9 cellular contexts compared by ENCODE assay signal in genomic region chr10:102396751-102397151, GRCh38. TPM values are rescaled to one million over a fixed set of nuclear protein-coding genes. Genes with fewer than 3 reads are reported as not detected.
DNase-seq lines count a peak whose midpoint lies in the region; ATAC-seq and TF ChIP-seq lines count a peak whose summit lies in the region.
"Had no signal": no experiment of that assay in that cellular context is flagged by ENCODE, and none has a peak within 500 bp of the region (broad histone marks: within the 10 kb centered on the region; RNA-seq: fewer than 3 reads in every experiment).

No MANE protein-coding gene starts in this region.

- H4K20me1 ChIP-seq in IMR-90 (ENCODE audit: insufficient read depth, low read length): peaks cover 3% of the 10 kb centered on the region; the same call in 1 of the 2 replicates
- H4K20me1 ChIP-seq in neural progenitor cell (ENCODE audit: low read depth): peaks cover 3% of the 10 kb centered on the region

- H3K4me3 Mint-ChIP-seq in CD14-positive monocyte (peak overlapping the region; percentile 91 to 95), neural progenitor cell (peak overlapping the region; percentile 89)

- no peak overlapping the region for H4K5ac ChIP-seq in IMR-90 (ENCODE audit: low read depth, low read length)

- H3K9ac ChIP-seq in IMR-90 (ENCODE audit: low read depth, low read length) (no peak overlapping the region), colonic mucosa (ENCODE audit: low read depth in 2 of 2, low read length in 2 of 2) (peak overlapping the region; percentile 74 to 95), neural progenitor cell (no peak overlapping the region)

- H3K9me3 Mint-ChIP-seq in CD14-positive monocyte (no peaks in the 10 kb centered on the region), neural progenitor cell (no peaks in the 10 kb centered on the region)

- intact Hi-C loops in CD14-positive monocyte (cut with micrococcal nuclease) (loop anchor here (10.0 kb wide), 2 partner anchors 78 to 188 kb away; no protein-coding TSS in a partner anchor), IMR-90 (cut with micrococcal nuclease) (loop anchor here (5.0 to 10.0 kb wide), 2 partner anchors 186 to 248 kb away; partner anchors contain the start of gene TRIM8), colonic mucosa (cut with DNase I) (loop anchor here (5.0 to 10.0 kb wide), 2 partner anchors 169 to 198 kb away; partner anchors contain the start of gene ELOVL3)

- H3K4me1 ChIP-seq in IMR-90 (ENCODE audit: control insufficient read depth, insufficient read depth, low read length): peaks cover 15% of the 10 kb centered on the region
- H3K4me1 ChIP-seq in colonic mucosa: peaks cover 11% of the 10 kb centered on the region
- peaks cover 8% of the 10 kb centered on the region for H3K4me1 ChIP-seq in neural progenitor cell

- TF ChIP-seq RAD21 in IMR-90 (IDR thresholded peaks at IDR 0.05; ENCODE audit: low read length): no peak

- no peak overlapping the region for H4K91ac ChIP-seq in IMR-90 (ENCODE audit: insufficient read depth, low read depth, low read length)

- ATAC-seq in IMR-90 (ENCODE audit: low read depth) (no peak), HG03159 (IDR thresholded peaks at IDR 0.05; ENCODE audit: unreplicated experiment) (no peak), GM21786 (IDR thresholded peaks at IDR 0.05; ENCODE audit: unreplicated experiment) (no peak)

- no peak overlapping the region for H4K8ac ChIP-seq in IMR-90 (ENCODE audit: low read depth in 2 of 2, low read length in 2 of 2)

- peaks cover 26 to 38% of the 10 kb centered on the region in 2 experiments for H3K79me1 ChIP-seq in IMR-90 (ENCODE audit: low read depth in 1 of 2, low read length in 2 of 2)

- peaks cover 10% of the 10 kb centered on the region for H3K9me1 ChIP-seq in IMR-90 (ENCODE audit: insufficient read depth, low read length)

- H2AFZ ChIP-seq in IMR-90 (replicated peaks; ENCODE audit: low read length, poor library complexity): no peak overlapping the region
- H2AFZ ChIP-seq in neural progenitor cell (replicated peaks): no peak overlapping the region

- H3K9me3 ChIP-seq in IMR-90 (ENCODE audit: control insufficient read depth, insufficient read depth, low read length) (no peaks in the 10 kb centered on the region), colonic mucosa (no peaks in the 10 kb centered on the region), neural progenitor cell (ENCODE audit: low read depth) (no peaks in the 10 kb centered on the region)

- H2BK20ac ChIP-seq in IMR-90 (ENCODE audit: low read depth, low read length): no peak overlapping the region

- H2BK15ac ChIP-seq in IMR-90 (ENCODE audit: low read depth, low read length): no peak overlapping the region

- H2AK5ac ChIP-seq in IMR-90 (ENCODE audit: low read depth, low read length): no peak overlapping the region; the same call in 1 of the 2 replicates

- no peak overlapping the region for H2BK120ac ChIP-seq in IMR-90 (ENCODE audit: low read depth, low read length)

- H3K27me3 ChIP-seq in IMR-90 (ENCODE audit: control insufficient read depth, insufficient read depth, low read length): no peaks in the 10 kb centered on the region
- no peaks in the 10 kb centered on the region for H3K27me3 ChIP-seq in colonic mucosa
- peaks cover 49% of the 10 kb centered on the region for H3K27me3 ChIP-seq in neural progenitor cell

- CTCF ChIA-PET in IMR-90 (lab: Yijun Ruan, JAX): no interaction called here

- H2AK9ac ChIP-seq in IMR-90 (replicated peaks; ENCODE audit: low read depth, low read length, poor library complexity): peak overlapping the region; percentile 47

- no peak overlapping the region for H3K18ac ChIP-seq in IMR-90 (ENCODE audit: low read depth, low read length)

- H3K23ac ChIP-seq in IMR-90 (ENCODE audit: low read depth, low read length): no peak overlapping the region

- WGBS in IMR-90 (ENCODE audit: extremely low coverage in 2 of 2, insufficient read length in 1 of 2), 2 experiments: 91% methylated on average over 4 of the region's 10 CpGs; no CpG with 5 or more reads in 1 of the 2 experiments

- no peak for TF ChIP-seq POLR2A in IMR-90 (IDR thresholded peaks at IDR 0.05; ENCODE audit: low read depth, low read length)

- H3K79me2 ChIP-seq in neural progenitor cell (ENCODE audit: low read depth): no peaks in the 10 kb centered on the region

- dilution Hi-C loops in IMR-90 (cut with HindIII; ENCODE audit: low sequenced_read_pairs, unreplicated experiment): no loop called here

- TF ChIP-seq CTCF in CD14-positive monocyte (IDR thresholded peaks at IDR 0.05) (no peak), IMR-90 (conservative IDR thresholded peaks at IDR 0.05; ENCODE audit: low read depth, low read length) (no peak), colonic mucosa (IDR thresholded peaks at IDR 0.05) (no peak), neural progenitor cell (IDR thresholded peaks at IDR 0.05) (no peak)

- POLR2A ChIA-PET in IMR-90 (lab: Charles Lee; ENCODE audit: unreplicated experiment): no interaction called here

- DNase-seq in CD14-positive monocyte (ENCODE audit: low spot score) (no peak), IMR-90 (no peak), colonic mucosa (no peak), neural progenitor cell (ENCODE audit: low spot score) (no peak), DMS79 (lab: John Stamatoyannopoulos, UW) (no peak), NCI-H146 treated with DMSO at 0.1 percent for 48 hours (lab: John Stamatoyannopoulos, UW; ENCODE audit: unreplicated experiment) (no peak)
- DNase-seq: NCI-H2081 had no signal

- H3K14ac ChIP-seq in IMR-90 (replicated peaks; ENCODE audit: low read depth, low read length): peak overlapping the region; percentile 92; the same call in 1 of the 2 replicates

- peaks cover 39% of the 10 kb centered on the region for H3K4me1 Mint-ChIP-seq in CD14-positive monocyte
- H3K4me1 Mint-ChIP-seq in neural progenitor cell: peaks cover 32% of the 10 kb centered on the region

- no peak overlapping the region for H2BK5ac ChIP-seq in IMR-90 (ENCODE audit: low read depth, low read length, poor library complexity, severe bottlenecking)

- H3K56ac ChIP-seq in IMR-90 (ENCODE audit: extremely low read depth, insufficient read depth, low read length): no peak overlapping the region

- H3K27ac ChIP-seq in IMR-90 (ENCODE audit: insufficient read depth, low read length) (no peak overlapping the region; the same call in 1 of the 2 replicates), colonic mucosa (peak overlapping the region; percentile 98), neural progenitor cell (no peak overlapping the region)

- peak overlapping the region; percentile 98 to 100 (median 99) for H3K27ac Mint-ChIP-seq in CD14-positive monocyte
- no peak overlapping the region for H3K27ac Mint-ChIP-seq in neural progenitor cell

- H3K4me3 ChIP-seq in IMR-90 (ENCODE audit: insufficient read depth, low read depth, low read length) (no peak overlapping the region), colonic mucosa (peak overlapping the region; percentile 73), neural progenitor cell (no peak overlapping the region)

- BruUV-seq in IMR-90 (replicated peaks; lab: Mats Ljungman, UMichigan): TSS peak; percentile 40

- H3K27me3 Mint-ChIP-seq in CD14-positive monocyte (ENCODE audit: low read depth in 3 of 3): peaks cover 5 to 11% (median 11%) of the 10 kb centered on the region in 3 donors
- H3K27me3 Mint-ChIP-seq in neural progenitor cell (ENCODE audit: insufficient read depth, low read depth): peaks cover 25% of the 10 kb centered on the region

- peaks cover 19% of the 10 kb centered on the region for H3F3A ChIP-seq in neural progenitor cell (ENCODE audit: low read depth)

- in situ Hi-C loops in IMR-90 (cut with MboI; ENCODE audit: low sequenced_read_pairs): no loop called here

- no peak overlapping the region for H3K4ac ChIP-seq in IMR-90 (ENCODE audit: low read depth, low read length)

- H3K36me3 Mint-ChIP-seq in CD14-positive monocyte (peaks cover 46 to 56% of the 10 kb centered on the region in 2 donors), neural progenitor cell (no peaks in the 10 kb centered on the region)

- H3K36me3 ChIP-seq in IMR-90 (ENCODE audit: control insufficient read depth, insufficient read depth, low read length) (peaks cover 15% of the 10 kb centered on the region; the same call in 1 of the 2 replicates), colonic mucosa (peaks cover 6% of the 10 kb centered on the region), neural progenitor cell (no peaks in the 10 kb centered on the region)

- H3K4me2 ChIP-seq in IMR-90 (ENCODE audit: low read depth, low read length) (peak overlapping the region; percentile 95; the same call in 1 of the 2 replicates), neural progenitor cell (no peak overlapping the region)

RNA-seq across cellular contexts. Expression of gene NFKB2, which starts 1.2 kb away (rescaled TPM):
- polyA plus RNA-seq in CD14-positive monocyte (10 to 100 TPM in 1 of 2 donors, 1 to 10 TPM in 1; 6.8 to 15.0 TPM), IMR-90 (2012; rRNA removed) (32.3 and 34.7 TPM in 2 replicates)
- total RNA-seq in IMR-90 (2012; rRNA removed) (16.1 TPM in 2 replicates), colonic mucosa (10 to 100 TPM; 29.3 to 44.5 TPM), neural progenitor cell (ENCODE audit: low replicate concordance) (4.0 and 14.9 TPM in 2 replicates)
- 27.9 and 40.3 TPM in 2 replicates for polyA plus RNA-seq in IMR-90 (2012; cell fraction: cytosol; rRNA removed)
- polyA plus RNA-seq in IMR-90 (2012; cell fraction: nucleus; rRNA removed; ENCODE audit: low replicate concordance): 81.8 and 143 TPM in 2 replicates

RNA-seq across cellular contexts. Expression of gene PSD, which starts 21.8 kb away (rescaled TPM):
- polyA plus RNA-seq in CD14-positive monocyte: 1 to 10 TPM; 1.1 to 1.5 TPM
- 1.4 and 2.0 TPM in 2 replicates for total RNA-seq in IMR-90 (2012; rRNA removed)
- 4.4 and 5.8 TPM in 2 replicates for polyA plus RNA-seq in IMR-90 (2012; rRNA removed)
- 2.1 and 6.4 TPM in 2 replicates for polyA plus RNA-seq in IMR-90 (2012; cell fraction: cytosol; rRNA removed)
- polyA plus RNA-seq in IMR-90 (2012; cell fraction: nucleus; rRNA removed; ENCODE audit: low replicate concordance): 6.6 and 10.9 TPM in 2 replicates
- 10 to 100 TPM in 1 of 2 donors, 1 to 10 TPM in 1; 4.2 to 22.5 TPM for total RNA-seq in colonic mucosa
- 0.09 and 2.8 TPM in 2 replicates for total RNA-seq in neural progenitor cell (ENCODE audit: low replicate concordance)

RNA-seq across cellular contexts. Expression of gene FBXL15, which starts 23.9 kb away (rescaled TPM):
- polyA plus RNA-seq in CD14-positive monocyte (10 to 100 TPM; 25.5 to 36.3 TPM), IMR-90 (2012; rRNA removed) (8.4 and 13.6 TPM in 2 replicates)
- total RNA-seq in IMR-90 (2012; rRNA removed) (2.5 and 3.0 TPM in 2 replicates), colonic mucosa (10 to 100 TPM; 23.7 to 37.3 TPM), neural progenitor cell (ENCODE audit: low replicate concordance) (4.4 and 12.2 TPM in 2 replicates)
- polyA plus RNA-seq in IMR-90 (2012; cell fraction: cytosol; rRNA removed): 18.3 and 20.0 TPM in 2 replicates
- 23.1 and 53.1 TPM in 2 replicates for polyA plus RNA-seq in IMR-90 (2012; cell fraction: nucleus; rRNA removed; ENCODE audit: low replicate concordance)

RNA-seq across cellular contexts. Expression of gene CUEDC2, which starts 35.6 kb away (rescaled TPM):
- polyA plus RNA-seq in CD14-positive monocyte (10 to 100 TPM; 58.5 to 70.2 TPM), IMR-90 (2012; rRNA removed) (84.9 and 87.6 TPM in 2 replicates)
- total RNA-seq in IMR-90 (2012; rRNA removed) (43.6 and 55.7 TPM in 2 replicates), colonic mucosa (10 to 100 TPM; 30.2 to 32.1 TPM), neural progenitor cell (ENCODE audit: low replicate concordance) (64.0 and 97.4 TPM in 2 replicates)
- 81.3 and 97.7 TPM in 2 replicates for polyA plus RNA-seq in IMR-90 (2012; cell fraction: cytosol; rRNA removed)
- 105 and 123 TPM in 2 replicates for polyA plus RNA-seq in IMR-90 (2012; cell fraction: nucleus; rRNA removed; ENCODE audit: low replicate concordance)

RNA-seq across cellular contexts. Expression of gene C10orf95, which starts 54.6 kb away (rescaled TPM):
- polyA plus RNA-seq in CD14-positive monocyte (not detected), IMR-90 (2012; rRNA removed) (not detected in 2 replicates)
- total RNA-seq in IMR-90 (2012; rRNA removed) (not detected in 2 replicates), colonic mucosa (1 to 10 TPM; 2.8 to 4.8 TPM), neural progenitor cell (ENCODE audit: low replicate concordance) (not detected in 2 replicates)
- 0.04 TPM in 1 of 2 replicates, not detected in the other for polyA plus RNA-seq in IMR-90 (2012; cell fraction: cytosol; rRNA removed)
- not detected in 2 replicates for polyA plus RNA-seq in IMR-90 (2012; cell fraction: nucleus; rRNA removed; ENCODE audit: low replicate concordance)

Comparison
In these comparisons a context has a peak if more than half of its experiments do, and no peak if none do; other contexts are left out.
1. H3K9ac ChIP-seq: peak in colonic mucosa (2 of 2); none in IMR-90 (single experiment) and neural progenitor cell (single experiment).